21 cellular contexts compared by ENCODE assay signal in the genomic region with DNA sequence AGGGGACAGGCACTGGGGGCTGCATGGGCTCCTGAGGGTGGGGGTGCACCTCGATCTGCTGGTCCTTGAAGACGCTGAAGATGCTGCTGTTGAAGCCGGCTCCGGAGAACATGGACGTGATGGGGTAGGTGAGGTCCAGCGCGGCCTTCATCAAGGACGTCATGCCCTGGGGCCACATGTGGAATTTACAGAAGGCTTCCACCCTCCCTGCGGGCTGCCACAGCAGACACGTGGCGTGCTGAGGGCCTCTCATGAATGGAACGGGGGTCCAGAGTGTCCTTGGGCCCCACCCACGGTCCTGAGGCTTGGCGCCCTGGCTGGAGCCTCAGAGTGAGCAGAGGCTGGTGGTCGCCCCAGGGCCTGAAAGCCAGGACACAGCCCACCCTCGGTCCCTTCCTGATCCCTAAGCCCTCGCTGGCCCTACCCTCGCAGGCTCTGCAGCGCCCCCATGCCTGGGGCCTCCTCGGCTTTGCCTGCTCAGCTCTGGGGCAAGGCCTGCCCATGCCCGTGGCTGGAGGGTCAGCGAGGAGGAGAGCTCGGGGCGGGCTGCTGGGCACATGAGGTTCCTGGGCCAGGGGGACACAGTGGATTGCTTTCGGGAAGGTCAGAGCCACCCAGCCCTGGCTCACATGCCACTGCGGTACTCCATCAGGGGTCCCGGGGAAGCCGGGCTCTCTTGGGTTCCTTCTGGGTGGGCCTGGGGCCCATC. TPM values are rescaled to one million over a fixed set of nuclear protein-coding genes. Genes with fewer than 3 reads are reported as not detected.
"Had no signal": no experiment of that assay in that cellular context is flagged by ENCODE, and none has a peak within 500 bp of the region (broad histone marks: within the 10 kb centered on the region; RNA-seq: fewer than 3 reads in every experiment).

No MANE protein-coding gene starts in this region.

- H3K27ac ChIP-seq: esophagus squamous epithelium, prostate gland, right lobe of liver, SJSA1, stomach, testis had no signal

- H3K4me1 ChIP-seq: right lobe of liver had no signal

- H3K4me3 ChIP-seq: esophagus squamous epithelium, prostate gland, right lobe of liver, SJSA1, stomach, testis had no signal

- H3K27me3 ChIP-seq: right lobe of liver, testis had no signal

- DNase-seq: activated B cell treated with CpG ODN at 0.5 μM for 24 hours; activated CD4-positive, alpha-beta T cell treated with anti-CD3 and anti-CD28 coated beads for 48 hours; activated CD8-positive, alpha-beta memory T cell treated with anti-CD3 and anti-CD28 coated beads, Interleukin-2, amount 50 U/mL, for 4 hours; activated CD8-positive, alpha-beta T cell treated with anti-CD3 and anti-CD28 coated beads for 36 hours; activated naive CD4-positive, alpha-beta T cell; caudate nucleus; effector CD4-positive, alpha-beta T cell; esophagus squamous epithelium; glutamatergic neuron; immature natural killer cell; mesendoderm; nucleus accumbens; stomach; testis had no signal

- ATAC-seq: activated CD8-positive, alpha-beta T cell treated with anti-CD3 and anti-CD28 coated beads for 36 hours; left lobe of liver; natural killer cell treated with Interleukin-12 subunit alpha and Interleukin-12 subunit beta and Interleukin-15 and Interleukin-18, amount 100 ng/mL, for 72 hours; right lobe of liver had no signal

- H3K36me3 ChIP-seq: esophagus squamous epithelium, prostate gland, right lobe of liver, SJSA1 had no signal

- H3K9me3 ChIP-seq: esophagus squamous epithelium, prostate gland, right lobe of liver, SJSA1, stomach, testis had no signal

RNA-seq across cellular contexts. Expression of a gene that starts 23.3 kb away (rescaled TPM):
- total RNA-seq: activated B cell treated with CpG ODN at 0.5 μM for 24 hours; activated CD8-positive, alpha-beta T cell treated with anti-CD3 and anti-CD28 coated beads for 36 hours; esophagus squamous epithelium; natural killer cell treated with Interleukin-12 subunit alpha and Interleukin-12 subunit beta and Interleukin-15 and Interleukin-18, amount 100 ng/mL, for 72 hours; SJSA1 had no signal
- polyA plus RNA-seq: immature natural killer cell, urinary bladder had no signal

RNA-seq across cellular contexts. Expression of a gene that starts 41.3 kb away (rescaled TPM):
- total RNA-seq: fibroblast of villous mesenchyme, SJSA1 had no signal
